35 cellular contexts compared by ENCODE assay signal in genomic region chrX:30170900-30171299, GRCh38. TPM values are rescaled to one million over a fixed set of nuclear protein-coding genes. Genes with fewer than 3 reads are reported as not detected.
"Had no signal": no experiment of that assay in that cellular context is flagged by ENCODE, and none has a peak within 500 bp of the region (broad histone marks: within the 10 kb centered on the region; RNA-seq: fewer than 3 reads in every experiment).

No MANE protein-coding gene starts in this region.

- DNase-seq: dermis blood vessel endothelial cell; dorsolateral prefrontal cortex; effector CD4-positive, alpha-beta T cell; effector memory CD8-positive, alpha-beta T cell; endodermal cell; erythroblast; esophagus squamous epithelium; foreskin fibroblast; foreskin melanocyte; gastrocnemius medialis; glutamatergic neuron; head of caudate nucleus; heart right ventricle; hippocampal formation; left cardiac atrium; left lung; left ventricle myocardium superior; lower lobe of right lung; mesenchymal stem cell; mucosa of descending colon; naive B cell had no signal

- H3K36me3 Mint-ChIP-seq: mesothelial cell of epicardium, naive B cell had no signal

- H3K27ac ChIP-seq: coronary artery, dorsolateral prefrontal cortex, epithelial cell of prostate, esophagus squamous epithelium, gastrocnemius medialis, heart right ventricle, left lung, lower lobe of right lung had no signal

- FAIRE-seq: colon, endometrium, islet of Langerhans, keratinocyte had no signal

- H3K27me3 ChIP-seq: esophagus squamous epithelium, gastrocnemius medialis, left lung had no signal

- H3K4me3 ChIP-seq: coronary artery, dorsolateral prefrontal cortex, esophagus squamous epithelium, gastrocnemius medialis, heart right ventricle, left lung, lower lobe of right lung, mucosa of descending colon had no signal

- H3K4me1 ChIP-seq: esophagus squamous epithelium, gastrocnemius medialis, heart right ventricle, left lung, lower lobe of right lung had no signal

- H3K9me3 ChIP-seq: esophagus squamous epithelium, gastrocnemius medialis, heart right ventricle, left lung, lower lobe of right lung, mucosa of descending colon had no signal

- ATAC-seq: effector memory CD8-positive, alpha-beta T cell; esophagus mucosa; gastrocnemius medialis; heart right ventricle; left cardiac atrium; left lung; left ventricle myocardium superior; lower lobe of right lung; mucosa of descending colon had no signal

- H3K9me3 Mint-ChIP-seq: endodermal cell had no signal

- H3K4me1 Mint-ChIP-seq: naive B cell had no signal

- H3K4me3 Mint-ChIP-seq: effector memory CD8-positive, alpha-beta T cell; endodermal cell; mesothelial cell of epicardium; naive B cell had no signal

- H3K27me3 Mint-ChIP-seq: effector memory CD8-positive, alpha-beta T cell; naive B cell had no signal

- H3K36me3 ChIP-seq: esophagus squamous epithelium, gastrocnemius medialis, heart right ventricle, left lung, lower lobe of right lung had no signal

- H3K27ac Mint-ChIP-seq: effector memory CD8-positive, alpha-beta T cell; endodermal cell; mesothelial cell of epicardium; naive B cell had no signal

RNA-seq across cellular contexts. Expression of gene MAGEB2, which starts 44.5 kb away (rescaled TPM):
- total RNA-seq: dermis blood vessel endothelial cell, dorsolateral prefrontal cortex, endodermal cell, esophagus mucosa, esophagus squamous epithelium, gastrocnemius medialis, glomerular endothelial cell, heart right ventricle, kidney epithelial cell, left cardiac atrium, left lung, left ventricle myocardium superior, lower leg skin, lower lobe of right lung, lung microvascular endothelial cell, mesenteric fat pad, mesothelial cell of epicardium, mucosa of descending colon, myocyte had no signal
- polyA plus RNA-seq: heart right ventricle, keratinocyte had no signal

RNA-seq across cellular contexts. Expression of gene MAGEB3, which starts 59.6 kb away (rescaled TPM):
- total RNA-seq: dermis blood vessel endothelial cell, dorsolateral prefrontal cortex, endodermal cell, esophagus mucosa, esophagus squamous epithelium, gastrocnemius medialis, glomerular endothelial cell, heart right ventricle, kidney epithelial cell, left cardiac atrium, left lung, left ventricle myocardium superior, lower leg skin, lower lobe of right lung, lung microvascular endothelial cell, mesenteric fat pad, mucosa of descending colon, myocyte had no signal
- polyA plus RNA-seq: heart right ventricle, keratinocyte had no signal
